26 cellular contexts compared by ENCODE assay signal in the genomic region with DNA sequence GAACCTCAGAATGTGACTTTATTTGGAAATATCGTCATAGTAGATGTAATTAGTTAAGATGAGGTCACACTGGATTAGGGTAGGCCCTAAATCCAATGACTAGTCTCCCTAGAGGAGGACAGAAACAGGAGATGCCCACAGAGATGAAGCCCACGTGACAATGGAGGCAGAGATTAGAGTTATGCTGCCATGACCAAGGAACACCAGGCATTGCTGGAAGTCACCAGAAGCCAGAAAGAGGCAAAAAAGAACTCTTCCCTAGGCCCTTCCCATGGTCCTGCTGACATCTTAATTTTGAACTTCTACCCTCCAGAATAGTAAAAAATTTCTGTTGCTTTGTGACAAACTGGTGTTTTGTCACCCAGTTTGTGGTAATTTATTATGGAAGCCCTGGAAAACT. TPM values are rescaled to one million over a fixed set of nuclear protein-coding genes. Genes with fewer than 3 reads are reported as not detected.
DNase-seq lines count a peak whose midpoint lies in the region; ATAC-seq and TF ChIP-seq lines count a peak whose summit lies in the region.
"Had no signal": no experiment of that assay in that cellular context is flagged by ENCODE, and none has a peak within 500 bp of the region (broad histone marks: within the 10 kb centered on the region; RNA-seq: fewer than 3 reads in every experiment).

No MANE protein-coding gene starts in this region.

- no peaks in the 10 kb centered on the region for H3K36me3 ChIP-seq in Peyer's patch
- H3K36me3 ChIP-seq: adrenal gland, colonic mucosa, esophagus squamous epithelium, gastrocnemius medialis, prostate gland, tibial artery had no signal

- no peaks in the 10 kb centered on the region for H3K27me3 Mint-ChIP-seq in stimulated activated naive CD8-positive, alpha-beta T cell treated with anti-CD3 and anti-CD28 coated beads, Interleukin-15, Interleukin-2, amounts not matched to agents 100 ng/mL and 50 ng/mL, for 24 hours
- H3K27me3 Mint-ChIP-seq in T-helper 17 cell: no peaks in the 10 kb centered on the region
- H3K27me3 Mint-ChIP-seq in effector memory CD8-positive, alpha-beta T cell: no peaks in the 10 kb centered on the region

- no peak for TF ChIP-seq CTCF in Peyer's patch (IDR thresholded peaks at IDR 0.05)

- no peak for ATAC-seq in stimulated activated naive CD8-positive, alpha-beta T cell treated with anti-CD3 and anti-CD28 coated beads, Interleukin-15, Interleukin-2, amounts not matched to agents 100 U/mL and 50 U/mL, for 24 hours
- no peak for ATAC-seq in T-helper 17 cell
- ATAC-seq in effector memory CD8-positive, alpha-beta T cell (replicated peaks): no peak
- ATAC-seq: gastrocnemius medialis, K562, Right ventricle myocardium inferior had no signal

- no peak overlapping the region for H3K4me3 ChIP-seq in Peyer's patch
- H3K4me3 ChIP-seq: adrenal gland, colonic mucosa, esophagus squamous epithelium, gastrocnemius medialis, K562, prostate gland, tibial artery had no signal

- no peak for DNase-seq in stimulated activated naive CD8-positive, alpha-beta T cell treated with anti-CD3 and anti-CD28 coated beads, Interleukin-15, Interleukin-2, amounts not matched to agents 100 U/mL and 50 U/mL, for 24 hours
- no peak for DNase-seq in T-helper 17 cell
- DNase-seq in effector memory CD8-positive, alpha-beta T cell: no peak
- DNase-seq in NCI-H1048 (lab: John Stamatoyannopoulos, UW): no peak
- DNase-seq in RKO (ENCODE audit: low spot score): no peak
- DNase-seq in Peyer's patch: no peak
- DNase-seq: adrenal gland, colonic mucosa, DMS79 treated with DMSO at 0.1 percent for 48 hours, endodermal cell, esophagus squamous epithelium, gastrocnemius medialis, hypothalamus, islet precursor cell, NCI-H1694 treated with DMSO at 0.1 percent for 48 hours, NCI-H345, NCI-H774, SW 1271, tibial artery had no signal

- peaks cover 83% of the 10 kb centered on the region for H3K36me3 Mint-ChIP-seq in stimulated activated naive CD8-positive, alpha-beta T cell treated with anti-CD3 and anti-CD28 coated beads, Interleukin-15, Interleukin-2, amounts not matched to agents 100 ng/mL and 50 ng/mL, for 24 hours (ENCODE audit: low read depth)
- H3K36me3 Mint-ChIP-seq in T-helper 17 cell (ENCODE audit: low read depth): no peaks in the 10 kb centered on the region
- H3K36me3 Mint-ChIP-seq in effector memory CD8-positive, alpha-beta T cell (ENCODE audit: insufficient read depth): peaks cover 45% of the 10 kb centered on the region

- H3K27me3 ChIP-seq in Peyer's patch: no peaks in the 10 kb centered on the region
- H3K27me3 ChIP-seq: colonic mucosa, gastrocnemius medialis had no signal

- peak overlapping the region in 2 of 4 donors; percentile 7 to 44 for H3K27ac ChIP-seq in Peyer's patch
- H3K27ac ChIP-seq: adrenal gland, colonic mucosa, esophagus squamous epithelium, gastrocnemius medialis, prostate gland, tibial artery had no signal

- H3K9me3 ChIP-seq in T-helper 17 cell (ENCODE audit: control insufficient read depth, low read length, poor library complexity, severe bottlenecking) (no peaks in the 10 kb centered on the region), Peyer's patch (no peaks in the 10 kb centered on the region)
- H3K9me3 ChIP-seq: adrenal gland, colonic mucosa, esophagus squamous epithelium, gastrocnemius medialis, prostate gland, tibial artery had no signal

- peaks cover 0 to 5% (median 0%) of the 10 kb centered on the region in 4 donors for H3K4me1 ChIP-seq in Peyer's patch
- H3K4me1 ChIP-seq: adrenal gland, colonic mucosa, prostate gland, tibial artery had no signal

- TF ChIP-seq POLR2A in Peyer's patch (IDR thresholded peaks at IDR 0.05): no peak

- H3K27ac Mint-ChIP-seq in stimulated activated naive CD8-positive, alpha-beta T cell treated with anti-CD3 and anti-CD28 coated beads, Interleukin-15, Interleukin-2, amounts not matched to agents 100 ng/mL and 50 ng/mL, for 24 hours: peak overlapping the region; percentile 90
- peak overlapping the region; percentile 96 for H3K27ac Mint-ChIP-seq in T-helper 17 cell
- peak overlapping the region; percentile 93 to 96 for H3K27ac Mint-ChIP-seq in effector memory CD8-positive, alpha-beta T cell
- H3K27ac Mint-ChIP-seq: endodermal cell had no signal

- peaks cover 78% of the 10 kb centered on the region for H3K4me1 Mint-ChIP-seq in stimulated activated naive CD8-positive, alpha-beta T cell treated with anti-CD3 and anti-CD28 coated beads, Interleukin-15, Interleukin-2, amounts not matched to agents 100 ng/mL and 50 ng/mL, for 24 hours (ENCODE audit: low read depth)
- peaks cover 41% of the 10 kb centered on the region for H3K4me1 Mint-ChIP-seq in T-helper 17 cell
- H3K4me1 Mint-ChIP-seq in effector memory CD8-positive, alpha-beta T cell (ENCODE audit: low read depth in 2 of 2): peaks cover 38 to 72% of the 10 kb centered on the region in 2 donors

- peak overlapping the region; percentile 72 for H3K4me3 Mint-ChIP-seq in stimulated activated naive CD8-positive, alpha-beta T cell treated with anti-CD3 and anti-CD28 coated beads, Interleukin-15, Interleukin-2, amounts not matched to agents 100 ng/mL and 50 ng/mL, for 24 hours
- peak overlapping the region; percentile 86 for H3K4me3 Mint-ChIP-seq in T-helper 17 cell
- H3K4me3 Mint-ChIP-seq in effector memory CD8-positive, alpha-beta T cell: peak overlapping the region; percentile 79 to 80
- H3K4me3 Mint-ChIP-seq: endodermal cell had no signal

- H3K9me3 Mint-ChIP-seq in stimulated activated naive CD8-positive, alpha-beta T cell treated with anti-CD3 and anti-CD28 coated beads, Interleukin-15, Interleukin-2, amounts not matched to agents 100 ng/mL and 50 ng/mL, for 24 hours: no peaks in the 10 kb centered on the region
- H3K9me3 Mint-ChIP-seq in effector memory CD8-positive, alpha-beta T cell: no peaks in the 10 kb centered on the region
- H3K9me3 Mint-ChIP-seq: endodermal cell had no signal

RNA-seq across cellular contexts. Expression of a gene that starts 49.6 kb away (rescaled TPM):
- total RNA-seq in T-helper 17 cell: 100 to 1,000 TPM; 106 to 113 TPM
- total RNA-seq in Peyer's patch: 10 to 100 TPM in 1 of 4 donors, 1 to 10 TPM in 3; 5.4 to 45.4 (median 7.0) TPM

RNA-seq across cellular contexts. Expression of a gene that starts 53.5 kb away (rescaled TPM):
- total RNA-seq in T-helper 17 cell (under 1 TPM in 1 of 2 donors, not detected in 1; 0.37 TPM), Peyer's patch (not detected)
- total RNA-seq: adrenal gland, colonic mucosa, endodermal cell, esophagus squamous epithelium, gastrocnemius medialis, K562, lower leg skin, mononuclear cell, OCI-LY7, Right ventricle myocardium inferior had no signal
